30 cellular contexts compared by ENCODE assay signal in the genomic region with DNA sequence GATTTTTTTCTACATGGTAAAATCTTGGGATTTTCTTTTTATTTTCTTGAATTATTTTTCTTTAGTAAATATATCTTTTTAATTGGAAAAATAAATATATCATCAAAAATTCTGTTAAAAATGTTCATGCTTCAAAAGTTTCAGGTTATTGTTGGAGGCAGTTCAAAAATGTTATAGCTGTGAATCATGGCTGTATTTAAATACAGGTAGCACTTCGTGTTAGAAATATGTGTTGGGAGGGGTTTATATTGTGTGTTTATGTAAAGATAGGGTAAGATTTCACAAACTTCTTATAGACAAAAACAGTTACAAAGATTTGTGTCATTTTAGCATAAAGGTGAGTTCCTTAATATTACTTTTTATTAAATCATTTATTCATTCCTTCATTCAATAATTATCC.
"Had no signal": no experiment of that assay in that cellular context is flagged by ENCODE, and none has a peak within 500 bp of the region (broad histone marks: within the 10 kb centered on the region; RNA-seq: fewer than 3 reads in every experiment).

No MANE protein-coding gene starts in this region.

- H3K27ac ChIP-seq: gastroesophageal sphincter, parathyroid adenoma, stomach, upper lobe of right lung, WERI-Rb-1 had no signal

- H3K4me1 ChIP-seq: parathyroid adenoma, upper lobe of right lung had no signal

- H3K4me3 ChIP-seq: gastroesophageal sphincter, stomach, tibial artery, upper lobe of right lung had no signal

- H3K36me3 Mint-ChIP-seq: naive thymus-derived CD4-positive, alpha-beta T cell had no signal

- DNase-seq: activated CD4-positive, alpha-beta memory T cell treated with anti-CD3 and anti-CD28 coated beads, Interleukin-2, amount 10 ng/mL, durations not matched to agents 7 days and 5 days; activated CD4-positive, alpha-beta T cell treated with anti-CD3 and anti-CD28 coated beads, Interleukin-2, amount 10 ng/mL, durations not matched to agents 7 days and 5 days; activated CD4-positive, CD25-positive, alpha-beta regulatory T cell treated with anti-CD3 and anti-CD28 coated beads, Interleukin-2, amount 50 U/mL, for 72 hours; activated CD8-positive, alpha-beta memory T cell treated with anti-CD3 and anti-CD28 coated beads, Interleukin-2, amount 50 U/mL, for 48 hours; activated gamma-delta T cell treated with Interleukin-2 at 50 U/mL for 16 hours; activated naive CD4-positive, alpha-beta T cell treated with anti-CD3 and anti-CD28 coated beads, Interleukin-2, amount 50 U/mL, for 16 hours; activated T-cell treated with anti-CD3 and anti-CD28 coated beads, Interleukin-2, amount 50 U/mL, for 24 hours; amniotic stem cell; dermis blood vessel endothelial cell; effector CD4-positive, alpha-beta T cell; hippocampal formation; midbrain; naive thymus-derived CD4-positive, alpha-beta T cell; right cardiac atrium; stimulated activated CD4-positive, alpha-beta T cell treated with anti-CD3 and anti-CD28 coated beads, Interleukin-15, amount 100 ng/mL, for 24 hours; stimulated activated CD4-positive, alpha-beta T cell treated with anti-CD3 and anti-CD28 coated beads, Interleukin-2, amount 100 ng/mL, for 24 hours; stimulated activated naive B cell treated with anti-CD40 and anti-IgM and Interleukin-4, amounts not matched to agents 10 μg/mL and 1 μg/mL and 100 μg/mL, for 72 hours; stomach; T-helper 17 cell; T1000; tibial artery; upper lobe of right lung; WERI-Rb-1 had no signal

- H3K27me3 ChIP-seq: gastroesophageal sphincter, stomach, tibial artery, upper lobe of right lung had no signal

- FAIRE-seq: endometrium, keratinocyte had no signal

- H3K79me2 ChIP-seq: parathyroid adenoma had no signal

- H3K36me3 ChIP-seq: gastroesophageal sphincter, stomach, tibial artery, upper lobe of right lung, WERI-Rb-1 had no signal

- ATAC-seq: activated T-helper 17 cell treated with anti-CD3 and anti-CD28 coated beads, Interleukin-2, amount 50 U/mL, for 72 hours; gastroesophageal sphincter; naive thymus-derived CD4-positive, alpha-beta T cell; right cardiac atrium; stimulated activated naive B cell treated with anti-CD40 and anti-IgM and Interleukin-4, amounts not matched to agents 10 μg/mL and 1 μg/mL and 100 μg/mL, for 72 hours; T-helper 17 cell; upper lobe of right lung had no signal

- H2AFZ ChIP-seq: parathyroid adenoma had no signal

- H3K9ac ChIP-seq: parathyroid adenoma had no signal

- H3K27ac Mint-ChIP-seq: activated CD4-positive, alpha-beta memory T cell treated with anti-CD3 and anti-CD28 coated beads, Interleukin-2, amount 10 ng/mL, durations not matched to agents 7 days and 5 days; activated CD4-positive, alpha-beta T cell treated with anti-CD3 and anti-CD28 coated beads, Interleukin-2, amount 10 ng/mL, durations not matched to agents 7 days and 5 days; activated T-cell treated with anti-CD3 and anti-CD28 coated beads, Interleukin-2, amount 50 U/mL, for 24 hours; activated T-helper 17 cell treated with anti-CD3 and anti-CD28 coated beads, Interleukin-2, amount 50 U/mL, for 72 hours; memory B cell; naive thymus-derived CD4-positive, alpha-beta T cell; stimulated activated naive B cell treated with anti-CD40 and anti-IgM and Interleukin-4, amounts not matched to agents 10 μg/mL and 1 μg/mL and 100 μg/mL, for 72 hours; T-helper 17 cell had no signal

- H3K4me1 Mint-ChIP-seq: activated CD4-positive, alpha-beta memory T cell treated with anti-CD3 and anti-CD28 coated beads, Interleukin-2, amount 10 ng/mL, durations not matched to agents 7 days and 5 days; activated CD4-positive, alpha-beta T cell treated with anti-CD3 and anti-CD28 coated beads, Interleukin-2, amount 10 ng/mL, durations not matched to agents 7 days and 5 days; activated T-helper 17 cell treated with anti-CD3 and anti-CD28 coated beads, Interleukin-2, amount 50 U/mL, for 72 hours; central memory CD8-positive, alpha-beta T cell; naive thymus-derived CD4-positive, alpha-beta T cell; T-helper 17 cell had no signal

- H3K9me3 Mint-ChIP-seq: activated CD4-positive, alpha-beta memory T cell treated with anti-CD3 and anti-CD28 coated beads, Interleukin-2, amount 10 ng/mL, durations not matched to agents 7 days and 5 days; activated CD4-positive, alpha-beta T cell treated with anti-CD3 and anti-CD28 coated beads, Interleukin-2, amount 10 ng/mL, durations not matched to agents 7 days and 5 days; activated T-cell treated with anti-CD3 and anti-CD28 coated beads, Interleukin-2, amount 50 U/mL, for 24 hours; activated T-helper 17 cell treated with anti-CD3 and anti-CD28 coated beads, Interleukin-2, amount 50 U/mL, for 72 hours; central memory CD8-positive, alpha-beta T cell; memory B cell had no signal

- H3K9me3 ChIP-seq: gastroesophageal sphincter, stomach, tibial artery, upper lobe of right lung had no signal

- H3K27me3 Mint-ChIP-seq: activated CD4-positive, alpha-beta memory T cell treated with anti-CD3 and anti-CD28 coated beads, Interleukin-2, amount 10 ng/mL, durations not matched to agents 7 days and 5 days; activated CD4-positive, alpha-beta T cell treated with anti-CD3 and anti-CD28 coated beads, Interleukin-2, amount 10 ng/mL, durations not matched to agents 7 days and 5 days; activated T-helper 17 cell treated with anti-CD3 and anti-CD28 coated beads, Interleukin-2, amount 50 U/mL, for 72 hours; central memory CD8-positive, alpha-beta T cell; memory B cell; naive thymus-derived CD4-positive, alpha-beta T cell; stimulated activated naive B cell treated with anti-CD40 and anti-IgM and Interleukin-4, amounts not matched to agents 10 μg/mL and 1 μg/mL and 100 μg/mL, for 72 hours; T-helper 17 cell had no signal

- H3K4me3 Mint-ChIP-seq: activated CD4-positive, alpha-beta memory T cell treated with anti-CD3 and anti-CD28 coated beads, Interleukin-2, amount 10 ng/mL, durations not matched to agents 7 days and 5 days; activated CD4-positive, alpha-beta T cell treated with anti-CD3 and anti-CD28 coated beads, Interleukin-2, amount 10 ng/mL, durations not matched to agents 7 days and 5 days; activated T-cell treated with anti-CD3 and anti-CD28 coated beads, Interleukin-2, amount 50 U/mL, for 24 hours; activated T-helper 17 cell treated with anti-CD3 and anti-CD28 coated beads, Interleukin-2, amount 50 U/mL, for 72 hours; central memory CD8-positive, alpha-beta T cell; memory B cell; naive thymus-derived CD4-positive, alpha-beta T cell; stimulated activated naive B cell treated with anti-CD40 and anti-IgM and Interleukin-4, amounts not matched to agents 10 μg/mL and 1 μg/mL and 100 μg/mL, for 72 hours; T-helper 17 cell had no signal
